Comparison of ENCODE assay signal across 8 cellular contexts in genomic region chr15:90953947-90954711, GRCh38. TPM values are rescaled to one million over a fixed set of nuclear protein-coding genes. Genes with fewer than 3 reads are reported as not detected.
DNase-seq lines count a peak whose midpoint lies in the region; TF ChIP-seq lines count a peak whose summit lies in the region.

No MANE protein-coding gene starts in this region.

- DNase-seq in RWPE1 (ENCODE audit: low spot score) (no peak), esophagus squamous epithelium (lab: John Stamatoyannopoulos, UW) (no peak), prostate gland (ENCODE audit: low spot score) (no peak), NCI-H226 (no peak), GM13977 (ENCODE audit: low spot score) (no peak), NCI-H146 treated with DMSO at 0.1 percent for 48 hours (lab: John Stamatoyannopoulos, UW; ENCODE audit: unreplicated experiment) (no peak), NCI-H526 treated with DMSO at 0.1 percent for 48 hours (lab: John Stamatoyannopoulos, UW) (no peak)

- H3K36me3 ChIP-seq in ES-I3 (ENCODE audit: insufficient read depth, low read length) (peaks cover 12% of the 10 kb centered on the region; the same call in 1 of the 2 replicates), esophagus squamous epithelium (peaks cover 23 to 49% (median 34%) of the 10 kb centered on the region in 3 donors), prostate gland (peaks cover 0 to 21% of the 10 kb centered on the region in 2 donors)

- intact Hi-C loops in esophagus squamous epithelium (cut with DNase I) = no loop called here
- intact Hi-C loops in prostate gland (cut with DNase I) = loop anchor here (10.0 kb wide), 1 partner anchor 71 kb away; the partner anchor contains the start of gene VPS33B

- 0 out of 2 replicates have a peak overlapping the region, but pooled peaks have one; percentile 68 for H3K9ac ChIP-seq in ES-I3 (ENCODE audit: low read depth, low read length)

- H3K27ac ChIP-seq in RWPE1 (peak overlapping the region; percentile 98), esophagus squamous epithelium (peak overlapping the region; percentile 94 to 98 (median 96)), prostate gland (peak overlapping the region in 1 of 2 donors; percentile 69)

- no peak for TF ChIP-seq POLR2A in esophagus squamous epithelium (IDR thresholded peaks at IDR 0.05)
- TF ChIP-seq POLR2A in prostate gland (IDR thresholded peaks at IDR 0.05) = no peak

- peaks cover 4% of the 10 kb centered on the region; the same call in 1 of the 2 replicates for H3K4me1 ChIP-seq in ES-I3 (ENCODE audit: insufficient read depth, low read length)
- peaks cover 22 to 47% (median 24%) of the 10 kb centered on the region in 3 donors for H3K4me1 ChIP-seq in esophagus squamous epithelium
- peaks cover 10% of the 10 kb centered on the region for H3K4me1 ChIP-seq in prostate gland (replicated peaks)

- POLR2A ChIA-PET in RWPE1 (lab: Yijun Ruan, JAX; ENCODE audit: low non-redundant PET) = interaction anchor here (0.8 to 1.5 kb wide), 2 partner anchors 21 to 54 kb away, joined by 3 to 6 read pairs; partner anchors contain the start of gene HDDC3

- 77 to 81% methylated on average over 11 to 13 of the region's 16 CpGs for WGBS in esophagus squamous epithelium, 2 donors
- WGBS in prostate gland = 67% methylated on average over 16 of the region's 16 CpGs

- H3K4me3 ChIP-seq in esophagus squamous epithelium (peak overlapping the region; percentile 64 to 86 (median 84)), prostate gland (peak overlapping the region; percentile 59 to 76)

- CTCF ChIA-PET in RWPE1 (lab: Yijun Ruan, JAX) = interaction anchor here (1.6 to 4.4 kb wide), 2 partner anchors 22 to 96 kb away, joined by 4 to 23 read pairs; partner anchors contain the start of gene HDDC3

- H3K9me3 ChIP-seq in ES-I3 (ENCODE audit: control insufficient read depth, insufficient read depth, low read length) (no peaks in the 10 kb centered on the region), esophagus squamous epithelium (no peaks in the 10 kb centered on the region), prostate gland (no peaks in the 10 kb centered on the region)

- H3K27me3 ChIP-seq in esophagus squamous epithelium = no peaks in the 10 kb centered on the region
- H3K27me3 ChIP-seq in prostate gland (replicated peaks; ENCODE audit: insufficient read depth) = no peaks in the 10 kb centered on the region

- in situ Hi-C loops in GM13977 (cut with MboI; ENCODE audit: low pct_unique_long_range_greater_than_20kb, low sequenced_read_pairs, unreplicated experiment) = no loop called here

- TF ChIP-seq CTCF in RWPE1 (conservative IDR thresholded peaks at IDR 0.05; ENCODE audit: low read depth) (no peak), esophagus squamous epithelium (IDR thresholded peaks at IDR 0.05) (no peak), prostate gland (IDR thresholded peaks at IDR 0.05) (no peak), GM13977 (IDR thresholded peaks at IDR 0.05; ENCODE audit: extremely low read depth, insufficient read depth, missing control alignments) (no peak)

RNA-seq across cellular contexts. Expression of gene RCCD1, which starts 0.6 kb away (rescaled TPM):
- 10 to 100 TPM in 1 of 4 donors, 1 to 10 TPM in 3; 8.7 to 12.6 (median 9.8) TPM for total RNA-seq in esophagus squamous epithelium
- 10 to 100 TPM in 1 of 2 donors, 1 to 10 TPM in 1; 9.1 to 13.0 TPM for total RNA-seq in prostate gland

RNA-seq across cellular contexts. Expression of gene UNC45A, which starts 19.0 kb away (rescaled TPM):
- total RNA-seq in esophagus squamous epithelium (10 to 100 TPM; 38.7 to 76.0 (median 64.2) TPM), prostate gland (10 to 100 TPM; 52.2 to 70.1 TPM)

RNA-seq across cellular contexts. Expression of gene HDDC3, which starts 21.8 kb away (rescaled TPM):
- total RNA-seq in esophagus squamous epithelium (10 to 100 TPM in 3 of 4 donors, 1 to 10 TPM in 1; 5.8 to 13.7 (median 11.7) TPM), prostate gland (10 to 100 TPM; 16.2 to 30.6 TPM)

RNA-seq across cellular contexts. Expression of gene PRC1, which starts 40.2 kb away (rescaled TPM):
- 100 to 1,000 TPM in 1 of 4 donors, 10 to 100 TPM in 3; 49.6 to 100 (median 58.4) TPM for total RNA-seq in esophagus squamous epithelium
- total RNA-seq in prostate gland = 10 to 100 TPM; 13.5 to 37.0 TPM

RNA-seq across cellular contexts. Expression of gene MAN2A2, which starts 51.0 kb away (rescaled TPM):
- 10 to 100 TPM in 3 of 4 donors, 1 to 10 TPM in 1; 9.9 to 25.2 (median 12.1) TPM for total RNA-seq in esophagus squamous epithelium
- total RNA-seq in prostate gland = 100 to 1,000 TPM in 1 of 2 donors, 10 to 100 TPM in 1; 46.6 to 113 TPM
